1 cellular context compared by ENCODE assay signal in the genomic region with DNA sequence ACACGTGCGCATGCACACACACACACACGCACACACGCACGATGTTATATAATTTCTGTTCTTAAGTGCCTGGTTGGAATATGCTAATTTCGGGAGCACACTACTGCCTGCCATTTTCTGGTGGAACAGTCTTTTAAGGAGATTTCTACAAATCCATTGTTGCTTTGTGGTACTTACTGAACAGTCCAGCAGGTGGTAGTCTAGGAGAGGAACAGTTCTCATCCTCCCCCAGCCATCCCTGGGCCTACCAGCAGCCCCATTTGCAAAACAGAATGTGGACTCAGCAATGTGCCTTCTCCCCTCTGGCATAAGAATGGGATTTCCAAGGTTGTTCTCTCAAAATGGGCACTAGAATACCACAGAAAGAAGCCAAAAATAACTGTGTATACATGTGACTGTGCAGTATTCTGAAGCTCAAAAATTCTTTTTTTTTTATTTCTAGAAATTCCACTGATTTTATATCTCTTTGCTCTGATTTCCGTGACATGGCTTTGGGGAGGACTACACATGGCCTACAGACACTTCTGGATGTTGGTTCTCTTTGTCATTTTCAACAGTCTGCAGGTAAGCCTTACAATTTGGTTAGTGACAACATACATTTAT.
TF ChIP-seq lines count a peak whose summit lies in the region.

No MANE protein-coding gene starts in this region.

TF ChIP-seq in GM23338, 12 proteins besides CTCF, POLR2A, EP300 and RAD21 (continued from another document):
- TF ChIP-seq, protein P1, sequence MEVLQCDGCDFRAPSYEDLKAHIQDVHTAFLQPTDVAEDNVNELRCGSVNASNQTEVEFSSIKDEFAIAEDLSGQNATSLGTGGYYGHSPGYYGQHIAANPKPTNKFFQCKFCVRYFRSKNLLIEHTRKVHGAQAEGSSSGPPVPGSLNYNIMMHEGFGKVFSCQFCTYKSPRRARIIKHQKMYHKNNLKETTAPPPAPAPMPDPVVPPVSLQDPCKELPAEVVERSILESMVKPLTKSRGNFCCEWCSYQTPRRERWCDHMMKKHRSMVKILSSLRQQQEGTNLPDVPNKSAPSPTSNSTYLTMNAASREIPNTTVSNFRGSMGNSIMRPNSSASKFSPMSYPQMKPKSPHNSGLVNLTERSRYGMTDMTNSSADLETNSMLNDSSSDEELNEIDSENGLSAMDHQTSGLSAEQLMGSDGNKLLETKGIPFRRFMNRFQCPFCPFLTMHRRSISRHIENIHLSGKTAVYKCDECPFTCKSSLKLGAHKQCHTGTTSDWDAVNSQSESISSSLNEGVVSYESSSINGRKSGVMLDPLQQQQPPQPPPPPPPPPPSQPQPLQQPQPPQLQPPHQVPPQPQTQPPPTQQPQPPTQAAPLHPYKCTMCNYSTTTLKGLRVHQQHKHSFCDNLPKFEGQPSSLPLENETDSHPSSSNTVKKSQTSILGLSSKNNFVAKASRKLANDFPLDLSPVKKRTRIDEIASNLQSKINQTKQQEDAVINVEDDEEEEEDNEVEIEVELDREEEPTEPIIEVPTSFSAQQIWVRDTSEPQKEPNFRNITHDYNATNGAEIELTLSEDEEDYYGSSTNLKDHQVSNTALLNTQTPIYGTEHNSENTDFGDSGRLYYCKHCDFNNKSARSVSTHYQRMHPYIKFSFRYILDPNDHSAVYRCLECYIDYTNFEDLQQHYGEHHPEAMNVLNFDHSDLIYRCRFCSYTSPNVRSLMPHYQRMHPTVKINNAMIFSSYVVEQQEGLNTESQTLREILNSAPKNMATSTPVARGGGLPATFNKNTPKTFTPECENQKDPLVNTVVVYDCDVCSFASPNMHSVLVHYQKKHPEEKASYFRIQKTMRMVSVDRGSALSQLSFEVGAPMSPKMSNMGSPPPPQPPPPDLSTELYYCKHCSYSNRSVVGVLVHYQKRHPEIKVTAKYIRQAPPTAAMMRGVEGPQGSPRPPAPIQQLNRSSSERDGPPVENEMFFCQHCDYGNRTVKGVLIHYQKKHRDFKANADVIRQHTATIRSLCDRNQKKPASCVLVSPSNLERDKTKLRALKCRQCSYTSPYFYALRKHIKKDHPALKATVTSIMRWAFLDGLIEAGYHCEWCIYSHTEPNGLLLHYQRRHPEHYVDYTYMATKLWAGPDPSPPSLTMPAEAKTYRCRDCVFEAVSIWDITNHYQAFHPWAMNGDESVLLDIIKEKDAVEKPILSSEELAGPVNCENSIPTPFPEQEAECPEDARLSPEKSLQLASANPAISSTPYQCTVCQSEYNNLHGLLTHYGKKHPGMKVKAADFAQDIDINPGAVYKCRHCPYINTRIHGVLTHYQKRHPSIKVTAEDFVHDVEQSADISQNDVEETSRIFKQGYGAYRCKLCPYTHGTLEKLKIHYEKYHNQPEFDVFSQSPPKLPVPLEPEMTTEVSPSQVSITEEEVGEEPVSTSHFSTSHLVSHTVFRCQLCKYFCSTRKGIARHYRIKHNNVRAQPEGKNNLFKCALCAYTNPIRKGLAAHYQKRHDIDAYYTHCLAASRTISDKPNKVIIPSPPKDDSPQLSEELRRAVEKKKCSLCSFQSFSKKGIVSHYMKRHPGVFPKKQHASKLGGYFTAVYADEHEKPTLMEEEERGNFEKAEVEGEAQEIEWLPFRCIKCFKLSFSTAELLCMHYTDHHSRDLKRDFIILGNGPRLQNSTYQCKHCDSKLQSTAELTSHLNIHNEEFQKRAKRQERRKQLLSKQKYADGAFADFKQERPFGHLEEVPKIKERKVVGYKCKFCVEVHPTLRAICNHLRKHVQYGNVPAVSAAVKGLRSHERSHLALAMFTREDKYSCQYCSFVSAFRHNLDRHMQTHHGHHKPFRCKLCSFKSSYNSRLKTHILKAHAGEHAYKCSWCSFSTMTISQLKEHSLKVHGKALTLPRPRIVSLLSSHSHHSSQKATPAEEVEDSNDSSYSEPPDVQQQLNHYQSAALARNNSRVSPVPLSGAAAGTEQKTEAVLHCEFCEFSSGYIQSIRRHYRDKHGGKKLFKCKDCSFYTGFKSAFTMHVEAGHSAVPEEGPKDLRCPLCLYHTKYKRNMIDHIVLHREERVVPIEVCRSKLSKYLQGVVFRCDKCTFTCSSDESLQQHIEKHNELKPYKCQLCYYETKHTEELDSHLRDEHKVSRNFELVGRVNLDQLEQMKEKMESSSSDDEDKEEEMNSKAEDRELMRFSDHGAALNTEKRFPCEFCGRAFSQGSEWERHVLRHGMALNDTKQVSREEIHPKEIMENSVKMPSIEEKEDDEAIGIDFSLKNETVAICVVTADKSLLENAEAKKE (CRISPR knock-in tag; IDR thresholded peaks at IDR 0.05), result peak; percentile 60; the same call in 1 of the 2 replicates
